ENCODE assay signal across 32 cellular contexts in genomic region chr13:92984151-92984550, GRCh38.
"Had no signal": no experiment of that assay in that cellular context is flagged by ENCODE, and none has a peak within 500 bp of the region (broad histone marks: within the 10 kb centered on the region; RNA-seq: fewer than 3 reads in every experiment).

No MANE protein-coding gene starts in this region.

- H3K4me3 Mint-ChIP-seq: natural killer cell; nephron; neural progenitor cell; stimulated activated memory B cell treated with anti-CD40 and anti-IgM and Interleukin-4, amounts not matched to agents 10 μg/mL and 1 μg/mL and 100 μg/mL, for 72 hours; stimulated activated naive CD8-positive, alpha-beta T cell treated with anti-CD3 and anti-CD28 coated beads, Interleukin-15, amount 100 ng/mL, for 72 hours; type B pancreatic cell had no signal

- H3K4me1 Mint-ChIP-seq: natural killer cell; nephron; neural progenitor cell; stimulated activated memory B cell treated with anti-CD40 and anti-IgM and Interleukin-4, amounts not matched to agents 10 μg/mL and 1 μg/mL and 100 μg/mL, for 72 hours; stimulated activated naive CD8-positive, alpha-beta T cell treated with anti-CD3 and anti-CD28 coated beads, Interleukin-15, amount 100 ng/mL, for 72 hours had no signal

- H3K4me2 ChIP-seq: neural progenitor cell, smooth muscle cell had no signal

- H3K27me3 ChIP-seq: neural progenitor cell, ovary, right lobe of liver, sigmoid colon, spleen, suprapubic skin, testis, tibial artery, transverse colon, upper lobe of right lung, uterus had no signal

- H3K79me2 ChIP-seq: parathyroid adenoma had no signal

- H3K27me3 Mint-ChIP-seq: progenitor cell of endocrine pancreas; stimulated activated memory B cell treated with anti-CD40 and anti-IgM and Interleukin-4, amounts not matched to agents 10 μg/mL and 1 μg/mL and 100 μg/mL, for 72 hours; stimulated activated naive CD8-positive, alpha-beta T cell treated with anti-CD3 and anti-CD28 coated beads, Interleukin-15, amount 100 ng/mL, for 72 hours; type B pancreatic cell had no signal

- H3K9ac ChIP-seq: neural progenitor cell, parathyroid adenoma had no signal

- H3K9me3 ChIP-seq: ovary, psoas muscle, right lobe of liver, sigmoid colon, suprapubic skin, testis, tibial artery, transverse colon, upper lobe of right lung, uterus had no signal

- H3K9me3 Mint-ChIP-seq: neural progenitor cell, type B pancreatic cell had no signal

- H3K36me3 ChIP-seq: neural progenitor cell, ovary, right lobe of liver, sigmoid colon, spleen, suprapubic skin, tibial artery, transverse colon, upper lobe of right lung, uterus had no signal

- H3K27ac ChIP-seq: neural progenitor cell, ovary, parathyroid adenoma, psoas muscle, right lobe of liver, sigmoid colon, skin epidermis, spleen, suprapubic skin, testis, tibial artery, transverse colon, upper lobe of right lung, uterus had no signal

- H3K36me3 Mint-ChIP-seq: neural progenitor cell; stimulated activated memory B cell treated with anti-CD40 and anti-IgM and Interleukin-4, amounts not matched to agents 10 μg/mL and 1 μg/mL and 100 μg/mL, for 72 hours; type B pancreatic cell had no signal

- DNase-seq: natural killer cell; occipital lobe; ovary; posterior cingulate gyrus; psoas muscle; right cardiac atrium; right lobe of liver; sigmoid colon; spleen; stimulated activated CD4-positive, alpha-beta T cell treated with anti-CD3 and anti-CD28 coated beads, Interleukin-12 subunit alpha, Interleukin-12 subunit beta, amount 100 ng/mL, for 4 hours; stimulated activated CD4-positive, alpha-beta T cell treated with anti-CD3 and anti-CD28 coated beads, Interleukin-1b, Interleukin-23, amount 100 ng/mL, for 48 hours; stimulated activated CD4-positive, alpha-beta T cell treated with anti-CD3 and anti-CD28 coated beads, Interleukin-4, amount 100 ng/mL, for 1 hour; stimulated activated CD4-positive, alpha-beta T cell treated with anti-CD3 and anti-CD28 coated beads, Interleukin-4, amount 100 ng/mL, for 4 hours; stimulated activated CD8-positive, alpha-beta memory T cell treated with anti-CD3 and anti-CD28 coated beads, Interleukin-4, amount 100 ng/mL, for 48 hours; stimulated activated naive CD4-positive, alpha-beta T cell; stimulated activated naive CD8-positive, alpha-beta T cell treated with anti-CD3 and anti-CD28 coated beads, Interleukin-15, amount 100 ng/mL, for 72 hours; stimulated activated naive CD8-positive, alpha-beta T cell treated with anti-CD3 and anti-CD28 coated beads, Interleukin-15, Interleukin-2, amounts not matched to agents 100 U/mL and 50 U/mL, for 24 hours; substantia nigra; testis; tibial artery; transverse colon; upper lobe of right lung; uterus had no signal

- H3K4me3 ChIP-seq: neural progenitor cell, ovary, psoas muscle, right lobe of liver, sigmoid colon, skin epidermis, smooth muscle cell, spleen, suprapubic skin, testis, tibial artery, transverse colon, upper lobe of right lung, uterus had no signal

- ATAC-seq: natural killer cell; psoas muscle; right cardiac atrium; right lobe of liver; stimulated activated memory B cell treated with anti-CD40 and anti-IgM and Interleukin-4, amounts not matched to agents 10 μg/mL and 1 μg/mL and 100 μg/mL, for 72 hours; stimulated activated naive CD8-positive, alpha-beta T cell treated with anti-CD3 and anti-CD28 coated beads, Interleukin-15, amount 100 ng/mL, for 72 hours; stimulated activated naive CD8-positive, alpha-beta T cell treated with anti-CD3 and anti-CD28 coated beads, Interleukin-15, Interleukin-2, amounts not matched to agents 100 U/mL and 50 U/mL, for 24 hours; upper lobe of right lung had no signal

- H2AFZ ChIP-seq: neural progenitor cell, parathyroid adenoma had no signal

- H3K27ac Mint-ChIP-seq: natural killer cell; nephron; neural progenitor cell; progenitor cell of endocrine pancreas; stimulated activated memory B cell treated with anti-CD40 and anti-IgM and Interleukin-4, amounts not matched to agents 10 μg/mL and 1 μg/mL and 100 μg/mL, for 72 hours; stimulated activated naive CD8-positive, alpha-beta T cell treated with anti-CD3 and anti-CD28 coated beads, Interleukin-15, amount 100 ng/mL, for 72 hours; type B pancreatic cell had no signal

- H3K4me1 ChIP-seq: neural progenitor cell, parathyroid adenoma, psoas muscle, right lobe of liver, sigmoid colon, spleen, suprapubic skin, testis, tibial artery, transverse colon, upper lobe of right lung, uterus had no signal
